Comparison of ENCODE assay signal across 9 cellular contexts in genomic region chr3:170909129-170909903, GRCh38. TPM values are rescaled to one million over a fixed set of nuclear protein-coding genes. Genes with fewer than 3 reads are reported as not detected.
DNase-seq lines count a peak whose midpoint lies in the region; ATAC-seq and TF ChIP-seq lines count a peak whose summit lies in the region.
"Had no signal": no experiment of that assay in that cellular context is flagged by ENCODE, and none has a peak within 500 bp of the region (broad histone marks: within the 10 kb centered on the region; RNA-seq: fewer than 3 reads in every experiment).

No MANE protein-coding gene starts in this region.

- H3K27me3 ChIP-seq in PC-9 (ENCODE audit: insufficient read depth, low read depth) (no peaks in the 10 kb centered on the region), colonic mucosa (no peaks in the 10 kb centered on the region)
- H3K27me3 ChIP-seq: vagina had no signal

- ATAC-seq in sciatic nerve (peak; percentile 9), HG03432 (IDR thresholded peaks at IDR 0.05; ENCODE audit: unreplicated experiment) (no peak)

- peaks cover 32% of the 10 kb centered on the region for H3K4me1 ChIP-seq in PC-9 (replicated peaks; ENCODE audit: insufficient read depth)
- H3K4me1 ChIP-seq in colonic mucosa = peaks cover 4% of the 10 kb centered on the region

- H3K9ac ChIP-seq in colonic mucosa (ENCODE audit: low read depth in 2 of 2, low read length in 2 of 2) = no peak overlapping the region

- H3K4me2 ChIP-seq in PC-9 = peak overlapping the region; percentile 94

- H3F3A ChIP-seq in PC-9 (ENCODE audit: insufficient read depth, low read depth) = peaks cover 24% of the 10 kb centered on the region

- POLR2A ChIA-PET in PC-9 (lab: Charles Lee; ENCODE audit: unreplicated experiment) = interaction anchor here (0.5 to 0.6 kb wide), 2 partner anchors 9 to 41 kb away, joined by 4 to 6 read pairs; no protein-coding TSS in a partner anchor

- H3K36me3 ChIP-seq in PC-9 (ENCODE audit: low read depth) (no peaks in the 10 kb centered on the region), colonic mucosa (no peaks in the 10 kb centered on the region)
- H3K36me3 ChIP-seq: vagina had no signal

- CTCF ChIA-PET in PC-9 (lab: Charles Lee) = interaction anchor here (0.6 kb wide), 1 partner anchor 1714 kb away, joined by 3 read pairs; no protein-coding TSS in a partner anchor

- H3K9me3 ChIP-seq in PC-9 (ENCODE audit: insufficient read depth, low read depth) (peaks cover 12% of the 10 kb centered on the region; the same call in 1 of the 2 replicates), colonic mucosa (no peaks in the 10 kb centered on the region)
- H3K9me3 ChIP-seq: vagina had no signal

- H4K20me1 ChIP-seq in PC-9 (ENCODE audit: insufficient read depth) = no peaks in the 10 kb centered on the region

- intact Hi-C loops in PC-9 (cut with micrococcal nuclease; ENCODE audit: unreplicated experiment) = loop anchor here (5.0 kb wide), 1 partner anchor 37 kb away; the partner anchor contains the start of gene RPL22L1
- intact Hi-C loops in sciatic nerve (cut with DNase I) = no loop called here
- intact Hi-C loops in colonic mucosa (cut with DNase I) = no loop called here

- no peaks in the 10 kb centered on the region for H3K9me2 ChIP-seq in PC-9 (ENCODE audit: insufficient read depth)

- DNase-seq in GM04504 (ENCODE audit: low read depth) (peak; percentile 62), PC-9 (peak; percentile 41 to 99), fibroblast of the conjunctiva (ENCODE audit: low read depth) (peak; percentile 12), sciatic nerve (ENCODE audit: low spot score) (no peak), NCI-H1436 treated with DMSO at 0.1 percent for 48 hours (lab: John Stamatoyannopoulos, UW) (no peak), colonic mucosa (no peak)
- DNase-seq in activated CD4-positive, alpha-beta T cell treated with anti-CD3 and anti-CD28 coated beads, Interleukin-2, amount 50 U/mL, for 48 hours = no peak

- peak overlapping the region; percentile 86 for H3K27ac ChIP-seq in PC-9
- H3K27ac ChIP-seq in colonic mucosa = no peak overlapping the region

- H3K79me2 ChIP-seq in PC-9 (ENCODE audit: low read depth) = peaks cover 27% of the 10 kb centered on the region

- peak overlapping the region; percentile 97 for H2AFZ ChIP-seq in PC-9

- TF ChIP-seq CTCF in PC-9 (conservative IDR thresholded peaks at IDR 0.05) = no peak
- no peak for TF ChIP-seq CTCF in colonic mucosa (IDR thresholded peaks at IDR 0.05)

- BruUV-seq in PC-9 (replicated peaks; lab: Mats Ljungman, UMichigan) = TSS peak; percentile 79

- peak overlapping the region; percentile 81; the same call in 1 of the 2 replicates for H3K4me3 ChIP-seq in PC-9
- H3K4me3 ChIP-seq in colonic mucosa = no peak overlapping the region

RNA-seq across cellular contexts. Expression of gene EIF5A2, which starts 0.9 kb away (rescaled TPM):
- total RNA-seq in PC-9 (2021) (12.4 and 19.8 TPM in 2 replicates), sciatic nerve (19.1 TPM), colonic mucosa (1 to 10 TPM; 6.1 to 9.6 TPM)

RNA-seq across cellular contexts. Expression of gene RPL22L1, which starts 39.3 kb away (rescaled TPM):
- total RNA-seq in PC-9 (2021) = 57.3 and 60.3 TPM in 2 replicates
- 41.5 TPM for total RNA-seq in sciatic nerve
- total RNA-seq in colonic mucosa = 10 to 100 TPM; 37.7 to 67.8 TPM

Comparison
In these comparisons a context has a peak if more than half of its experiments do, and no peak if none do; other contexts are left out.
1. DNase-seq: peak in GM04504 (single experiment), PC-9 (2 of 2) and fibroblast of the conjunctiva (single experiment); none in sciatic nerve (single experiment), NCI-H1436 treated with DMSO at 0.1 percent for 48 hours (single experiment), activated CD4-positive, alpha-beta T cell treated with anti-CD3 and anti-CD28 coated beads, Interleukin-2, amount 50 U/mL, for 48 hours (0 of 2) and colonic mucosa (single experiment).